In genomic region chr3:41893977-41894376, GRCh38 we compare ENCODE assay signal across 8 cellular contexts.
DNase-seq lines count a peak whose midpoint lies in the region; ATAC-seq, FAIRE-seq and TF ChIP-seq lines count a peak whose summit lies in the region.

No MANE protein-coding gene starts in this region.

- no peak for TF ChIP-seq POLR2A in IMR-90 (IDR thresholded peaks at IDR 0.05; ENCODE audit: low read depth, low read length)

- no CpG with 5 or more reads among the region's 1 CpG for WGBS in IMR-90 (ENCODE audit: extremely low coverage in 2 of 2, insufficient read length in 1 of 2), 2 experiments

- H3K14ac ChIP-seq in IMR-90 (replicated peaks; ENCODE audit: low read depth, low read length): no peak overlapping the region

- no peak overlapping the region for H2BK15ac ChIP-seq in IMR-90 (ENCODE audit: low read depth, low read length)

- no peak overlapping the region for H3K18ac ChIP-seq in IMR-90 (ENCODE audit: low read depth, low read length)

- no peak overlapping the region for H2AFZ ChIP-seq in IMR-90 (replicated peaks; ENCODE audit: low read length, poor library complexity)

- in situ Hi-C loops in IMR-90 (cut with MboI; ENCODE audit: low sequenced_read_pairs): loop anchor here (5.0 to 10.0 kb wide), 4 partner anchors 121 to 551 kb away; no protein-coding TSS in a partner anchor

- no peaks in the 10 kb centered on the region for H3K27me3 ChIP-seq in IMR-90 (ENCODE audit: control insufficient read depth, insufficient read depth, low read length)
- H3K27me3 ChIP-seq in adipocyte (replicated peaks; ENCODE audit: control insufficient read depth, insufficient read depth, low read length): no peaks in the 10 kb centered on the region

- no peak overlapping the region for H3K23ac ChIP-seq in IMR-90 (ENCODE audit: low read depth, low read length)

- H3K56ac ChIP-seq in IMR-90 (ENCODE audit: extremely low read depth, insufficient read depth, low read length): no peak overlapping the region

- CTCF ChIA-PET in IMR-90 (lab: Yijun Ruan, JAX): no interaction called here
- CTCF ChIA-PET in WTC11 (lab: Charles Lee): interaction anchor here (1.5 kb wide), 1 partner anchor 297 kb away, joined by 3 read pairs; no protein-coding TSS in a partner anchor

- H4K20me1 ChIP-seq in IMR-90 (ENCODE audit: insufficient read depth, low read length): no peaks in the 10 kb centered on the region

- no peak overlapping the region for H3K9ac ChIP-seq in IMR-90 (ENCODE audit: low read depth, low read length)
- no peak overlapping the region for H3K9ac ChIP-seq in adipocyte (ENCODE audit: low read length)

- BruUV-seq in IMR-90 (replicated peaks; lab: Mats Ljungman, UMichigan): no TSS peak

- H3K9me1 ChIP-seq in IMR-90 (ENCODE audit: insufficient read depth, low read length): no peaks in the 10 kb centered on the region

- no peak overlapping the region for H4K91ac ChIP-seq in IMR-90 (ENCODE audit: insufficient read depth, low read depth, low read length)

- no peak overlapping the region for H3K4me2 ChIP-seq in IMR-90 (ENCODE audit: low read depth, low read length)

- H3K27ac Mint-ChIP-seq in T-helper 17 cell (no peak overlapping the region), WTC11 (no peak overlapping the region)

- no peak overlapping the region for H2AK5ac ChIP-seq in IMR-90 (ENCODE audit: low read depth, low read length)

- peak; percentile 77 for TF ChIP-seq RAD21 in IMR-90 (IDR thresholded peaks at IDR 0.05; ENCODE audit: low read length)

- H2BK120ac ChIP-seq in IMR-90 (ENCODE audit: low read depth, low read length): no peak overlapping the region

- no peak overlapping the region for H2BK20ac ChIP-seq in IMR-90 (ENCODE audit: low read depth, low read length)

- dilution Hi-C loops in IMR-90 (cut with HindIII; ENCODE audit: low sequenced_read_pairs, unreplicated experiment): no loop called here

- H3K79me1 ChIP-seq in IMR-90 (ENCODE audit: low read depth in 1 of 2, low read length in 2 of 2): no peaks in the 10 kb centered on the region

- no peak overlapping the region for H4K5ac ChIP-seq in IMR-90 (ENCODE audit: low read depth, low read length)

- ATAC-seq in IMR-90 (ENCODE audit: low read depth) (peak; percentile 68), T-helper 17 cell (no peak), WTC11 (no peak)

- H3K4me3 Mint-ChIP-seq in T-helper 17 cell: no peak overlapping the region
- no peak overlapping the region for H3K4me3 Mint-ChIP-seq in WTC11

- peaks cover 12% of the 10 kb centered on the region for H3K36me3 Mint-ChIP-seq in T-helper 17 cell (ENCODE audit: low read depth)
- H3K36me3 Mint-ChIP-seq in WTC11: peaks cover 29% of the 10 kb centered on the region

- DNase-seq in DMS79 treated with DMSO at 0.1 percent for 48 hours (lab: John Stamatoyannopoulos, UW): peak; percentile 23
- DNase-seq in DMS79 (lab: John Stamatoyannopoulos, UW): no peak
- peak; percentile 62 for DNase-seq in IMR-90
- DNase-seq in adipocyte (ENCODE audit: low read depth): peak; percentile 81
- DNase-seq in iris pigment epithelial cell (ENCODE audit: low read depth): peak; percentile 63
- DNase-seq in urothelium cell line (ENCODE audit: low spot score): peak; percentile 23
- DNase-seq in T-helper 17 cell: no peak
- no peak for DNase-seq in WTC11 (ENCODE audit: low spot score)

- H3K36me3 ChIP-seq in IMR-90 (ENCODE audit: control insufficient read depth, insufficient read depth, low read length) (no peaks in the 10 kb centered on the region), adipocyte (ENCODE audit: control insufficient read depth, insufficient read depth, low read length, severe bottlenecking) (no peaks in the 10 kb centered on the region)

- peaks cover 26% of the 10 kb centered on the region for H3K9me3 Mint-ChIP-seq in WTC11

- H3K4me1 Mint-ChIP-seq in T-helper 17 cell (no peaks in the 10 kb centered on the region), WTC11 (peaks cover 11% of the 10 kb centered on the region)

- H2BK5ac ChIP-seq in IMR-90 (ENCODE audit: low read depth, low read length, poor library complexity, severe bottlenecking): no peak overlapping the region

- H3K9me3 ChIP-seq in IMR-90 (ENCODE audit: control insufficient read depth, insufficient read depth, low read length) (no peaks in the 10 kb centered on the region), adipocyte (ENCODE audit: control insufficient read depth, low read length) (no peaks in the 10 kb centered on the region), T-helper 17 cell (ENCODE audit: control insufficient read depth, low read length, poor library complexity, severe bottlenecking) (no peaks in the 10 kb centered on the region)

- FAIRE-seq in urothelium cell line (lab: Jason Lieb, UNC): no peak

- TF ChIP-seq CTCF in IMR-90 (conservative IDR thresholded peaks at IDR 0.05; ENCODE audit: low read depth, low read length): peak; percentile 65
- no peak for TF ChIP-seq CTCF in WTC11 (IDR thresholded peaks at IDR 0.05)

- no peaks in the 10 kb centered on the region for H3K4me1 ChIP-seq in IMR-90 (ENCODE audit: control insufficient read depth, insufficient read depth, low read length)
- H3K4me1 ChIP-seq in adipocyte (ENCODE audit: control insufficient read depth, insufficient read depth, low read length): no peaks in the 10 kb centered on the region

- POLR2A ChIA-PET in IMR-90 (lab: Charles Lee; ENCODE audit: unreplicated experiment) (no interaction called here), WTC11 (lab: Charles Lee) (no interaction called here)

- no peaks in the 10 kb centered on the region for H3K27me3 Mint-ChIP-seq in T-helper 17 cell
- no peaks in the 10 kb centered on the region for H3K27me3 Mint-ChIP-seq in WTC11 (ENCODE audit: low read depth)

- H2AK9ac ChIP-seq in IMR-90 (replicated peaks; ENCODE audit: low read depth, low read length, poor library complexity): no peak overlapping the region

- no peak overlapping the region for H4K8ac ChIP-seq in IMR-90 (ENCODE audit: low read depth in 2 of 2, low read length in 2 of 2)

- H3K4me3 ChIP-seq in IMR-90 (ENCODE audit: insufficient read depth, low read depth, low read length): no peak overlapping the region
- H3K4me3 ChIP-seq in adipocyte (ENCODE audit: low read length): no peak overlapping the region

- H3K4ac ChIP-seq in IMR-90 (ENCODE audit: low read depth, low read length): no peak overlapping the region

- no peak overlapping the region for H3K27ac ChIP-seq in IMR-90 (ENCODE audit: insufficient read depth, low read length)

- intact Hi-C loops in IMR-90 (cut with micrococcal nuclease): loop anchor here (1.0 to 2.0 kb wide), 4 partner anchors 205 to 551 kb away; no protein-coding TSS in a partner anchor

TF ChIP-seq in IMR-90, 13 proteins besides CTCF, POLR2A, EP300 and RAD21:
- TF ChIP-seq SMC3 (IDR thresholded peaks at IDR 0.05; ENCODE audit: low read depth, low read length) (peak; percentile 80), CEBPB (IDR thresholded peaks at IDR 0.05; ENCODE audit: low read depth, low read length) (no peak), MXI1 (IDR thresholded peaks at IDR 0.05; ENCODE audit: borderline replicate concordance, low read depth, low read length) (no peak), BHLHE40 (IDR thresholded peaks at IDR 0.05; ENCODE audit: low read depth, low read length) (no peak)

TF ChIP-seq in WTC11, 78 proteins besides CTCF, POLR2A, EP300 and RAD21 (continues in another document):
- TF ChIP-seq, protein P1, sequence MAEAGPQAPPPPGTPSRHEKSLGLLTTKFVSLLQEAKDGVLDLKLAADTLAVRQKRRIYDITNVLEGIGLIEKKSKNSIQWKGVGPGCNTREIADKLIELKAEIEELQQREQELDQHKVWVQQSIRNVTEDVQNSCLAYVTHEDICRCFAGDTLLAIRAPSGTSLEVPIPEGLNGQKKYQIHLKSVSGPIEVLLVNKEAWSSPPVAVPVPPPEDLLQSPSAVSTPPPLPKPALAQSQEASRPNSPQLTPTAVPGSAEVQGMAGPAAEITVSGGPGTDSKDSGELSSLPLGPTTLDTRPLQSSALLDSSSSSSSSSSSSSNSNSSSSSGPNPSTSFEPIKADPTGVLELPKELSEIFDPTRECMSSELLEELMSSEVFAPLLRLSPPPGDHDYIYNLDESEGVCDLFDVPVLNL (CRISPR knock-in tag; IDR thresholded peaks at IDR 0.05; ENCODE audit: borderline replicate concordance, low read depth): no peak
- TF ChIP-seq FOXJ3 (CRISPR knock-in tag; IDR thresholded peaks at IDR 0.05; ENCODE audit: borderline replicate concordance): no peak
- no peak for TF ChIP-seq ZNF281 (CRISPR knock-in tag; IDR thresholded peaks at IDR 0.05)
- TF ChIP-seq MAX (CRISPR knock-in tag; IDR thresholded peaks at IDR 0.05): no peak
- no peak for TF ChIP-seq RELA (CRISPR knock-in tag; IDR thresholded peaks at IDR 0.05; ENCODE audit: borderline replicate concordance)
- no peak for TF ChIP-seq CDX4 (CRISPR knock-in tag; IDR thresholded peaks at IDR 0.05; ENCODE audit: borderline replicate concordance)
- no peak for TF ChIP-seq PRRX2 (CRISPR knock-in tag; IDR thresholded peaks at IDR 0.05)

Comparison
In these comparisons a context has a peak if more than half of its experiments do, and no peak if none do; other contexts are left out.
1. DNase-seq: peak in DMS79 treated with DMSO at 0.1 percent for 48 hours (single experiment), IMR-90 (single experiment), adipocyte (single experiment), iris pigment epithelial cell (single experiment) and urothelium cell line (single experiment); none in DMS79 (single experiment), T-helper 17 cell (0 of 3) and WTC11 (single experiment).